ENCODE assay signal across 14 cellular contexts in the genomic region with DNA sequence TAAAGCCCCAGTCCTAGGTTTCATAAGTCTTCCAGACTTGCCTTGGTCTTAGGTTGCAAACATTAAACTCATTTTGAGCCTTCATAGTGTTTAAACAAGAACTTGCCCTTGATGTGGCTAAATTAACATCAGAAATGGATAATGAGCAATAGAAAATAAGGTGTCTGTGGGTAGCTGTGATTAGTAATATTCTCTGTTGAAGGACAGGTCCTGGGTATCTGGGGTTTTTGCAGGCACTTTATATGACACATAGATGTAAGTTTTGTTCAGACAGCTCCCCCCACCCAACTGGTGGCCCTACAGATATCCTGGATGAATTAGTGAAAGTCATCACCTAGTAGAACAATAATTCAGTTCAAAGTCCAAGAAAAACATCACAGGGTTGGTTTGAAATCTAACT.
A peak's percentile ranks its signal among the peaks of the same experiment; 100 is the strongest.
DNase-seq lines count a peak whose midpoint lies in the region; ATAC-seq and TF ChIP-seq lines count a peak whose summit lies in the region.
"Had no signal": no experiment of that assay in that cellular context is flagged by ENCODE, and none has a peak within 500 bp of the region (broad histone marks: within the 10 kb centered on the region; RNA-seq: fewer than 3 reads in every experiment).

No MANE protein-coding gene starts in this region.

- H3K4me3 Mint-ChIP-seq in activated T-helper 17 cell treated with anti-CD3 and anti-CD28 coated beads, Interleukin-2, amount 50 U/mL, for 72 hours = no peak overlapping the region
- no peak overlapping the region for H3K4me3 Mint-ChIP-seq in type B pancreatic cell
- H3K4me3 Mint-ChIP-seq: CD4-positive, CD25-positive, alpha-beta regulatory T cell; CD8-positive, alpha-beta memory T cell; H9 had no signal

- H3K9me3 Mint-ChIP-seq in activated naive CD4-positive, alpha-beta T cell treated with anti-CD3 and anti-CD28 coated beads, Interleukin-2, amount 50 U/mL, for 72 hours = peaks cover 0 to 7% of the 10 kb centered on the region in 2 donors
- H3K9me3 Mint-ChIP-seq in activated T-helper 17 cell treated with anti-CD3 and anti-CD28 coated beads, Interleukin-2, amount 50 U/mL, for 72 hours = no peaks in the 10 kb centered on the region
- H3K9me3 Mint-ChIP-seq in type B pancreatic cell = peaks cover 23% of the 10 kb centered on the region
- H3K9me3 Mint-ChIP-seq: CD8-positive, alpha-beta memory T cell; H9 had no signal

- H3K27ac Mint-ChIP-seq in activated naive CD4-positive, alpha-beta T cell treated with anti-CD3 and anti-CD28 coated beads, Interleukin-2, amount 50 U/mL, for 72 hours = no peak overlapping the region
- H3K27ac Mint-ChIP-seq in activated T-helper 17 cell treated with anti-CD3 and anti-CD28 coated beads, Interleukin-2, amount 50 U/mL, for 72 hours = no peak overlapping the region
- H3K27ac Mint-ChIP-seq in type B pancreatic cell = peak overlapping the region; percentile 97
- H3K27ac Mint-ChIP-seq: H9 had no signal

- no peak overlapping the region for H3K4me3 ChIP-seq in mucosa of rectum (ENCODE audit: low read length in 2 of 2)

- H3K4me1 Mint-ChIP-seq in activated T-helper 17 cell treated with anti-CD3 and anti-CD28 coated beads, Interleukin-2, amount 50 U/mL, for 72 hours = no peaks in the 10 kb centered on the region
- peaks cover 31% of the 10 kb centered on the region for H3K4me1 Mint-ChIP-seq in type B pancreatic cell (ENCODE audit: unreplicated experiment)
- H3K4me1 Mint-ChIP-seq: CD4-positive, CD25-positive, alpha-beta regulatory T cell; CD8-positive, alpha-beta memory T cell had no signal

- no peak for DNase-seq in activated naive CD4-positive, alpha-beta T cell treated with anti-CD3 and anti-CD28 coated beads, Interleukin-2, amount 50 U/mL, for 72 hours (ENCODE audit: low spot score in 2 of 2)
- no peak for DNase-seq in activated naive CD4-positive, alpha-beta T cell (lab: John Stamatoyannopoulos, UW)
- no peak for DNase-seq in type B pancreatic cell (ENCODE audit: extremely low spot score, unreplicated experiment)
- no peak for DNase-seq in NCI-H524 (lab: John Stamatoyannopoulos, UW)
- DNase-seq: ACHN; BE2C; C1 segment of cervical spinal cord; CD4-positive, CD25-positive, alpha-beta regulatory T cell; CD8-positive, alpha-beta memory T cell; COR-L47; H9 had no signal

- no peaks in the 10 kb centered on the region for H3K36me3 ChIP-seq in mucosa of rectum (ENCODE audit: control insufficient read depth in 2 of 2, insufficient read depth in 2 of 2, low read length in 2 of 2)
- H3K36me3 ChIP-seq: BE2C had no signal

- H3K27me3 ChIP-seq in mucosa of rectum (ENCODE audit: control insufficient read depth in 2 of 2, insufficient read depth in 2 of 2, low read length in 2 of 2) = no peaks in the 10 kb centered on the region
- H3K27me3 ChIP-seq: BE2C had no signal

- no peak for TF ChIP-seq CTCF in type B pancreatic cell (conservative IDR thresholded peaks at IDR 0.05)

- peaks cover 4% of the 10 kb centered on the region for H3K27me3 Mint-ChIP-seq in activated T-helper 17 cell treated with anti-CD3 and anti-CD28 coated beads, Interleukin-2, amount 50 U/mL, for 72 hours
- H3K27me3 Mint-ChIP-seq in type B pancreatic cell = peaks cover 2% of the 10 kb centered on the region

- ATAC-seq in activated naive CD4-positive, alpha-beta T cell treated with anti-CD3 and anti-CD28 coated beads, Interleukin-2, amount 50 U/mL, for 72 hours = peak; percentile 39 to 86
- ATAC-seq in activated T-helper 17 cell treated with anti-CD3 and anti-CD28 coated beads, Interleukin-2, amount 50 U/mL, for 72 hours (replicated peaks) = peak; percentile 49
- no peak for ATAC-seq in HG03280 (IDR thresholded peaks at IDR 0.05; ENCODE audit: unreplicated experiment)

- peaks cover 0 to 9% of the 10 kb centered on the region in 2 donors for H3K36me3 Mint-ChIP-seq in activated naive CD4-positive, alpha-beta T cell treated with anti-CD3 and anti-CD28 coated beads, Interleukin-2, amount 50 U/mL, for 72 hours
- H3K36me3 Mint-ChIP-seq in activated T-helper 17 cell treated with anti-CD3 and anti-CD28 coated beads, Interleukin-2, amount 50 U/mL, for 72 hours (ENCODE audit: low read depth) = no peaks in the 10 kb centered on the region
- H3K36me3 Mint-ChIP-seq in type B pancreatic cell = no peaks in the 10 kb centered on the region
- H3K36me3 Mint-ChIP-seq: CD4-positive, CD25-positive, alpha-beta regulatory T cell; CD8-positive, alpha-beta memory T cell had no signal

- H3K4me1 ChIP-seq in mucosa of rectum (ENCODE audit: control insufficient read depth in 2 of 2, insufficient read depth in 2 of 2, low read length in 2 of 2) = peaks cover 24 to 41% of the 10 kb centered on the region in 2 donors
- H3K4me1 ChIP-seq: BE2C had no signal

- H3K27ac ChIP-seq in mucosa of rectum (ENCODE audit: low read depth in 2 of 2, low read length in 2 of 2) = peak overlapping the region; percentile 94 to 99

- no peaks in the 10 kb centered on the region for H3K9me3 ChIP-seq in mucosa of rectum (ENCODE audit: control insufficient read depth in 2 of 2, low read length in 2 of 2)
- H3K9me3 ChIP-seq: BE2C had no signal

- no peak overlapping the region for H3K9ac ChIP-seq in mucosa of rectum (ENCODE audit: low read depth in 1 of 2, low read length in 2 of 2)
